ENCODE assay signal across 13 cellular contexts in genomic region chr7:92765725-92766124, GRCh38.
A peak's percentile ranks its signal among the peaks of the same experiment; 100 is the strongest.
DNase-seq lines count a peak whose midpoint lies in the region; ATAC-seq, FAIRE-seq and TF ChIP-seq lines count a peak whose summit lies in the region.
"Had no signal": no experiment of that assay in that cellular context is flagged by ENCODE, and none has a peak within 500 bp of the region (broad histone marks: within the 10 kb centered on the region; RNA-seq: fewer than 3 reads in every experiment).

No MANE protein-coding gene starts in this region.

- TF ChIP-seq RAD21 in HepG2 (CRISPR knock-in tag; IDR thresholded peaks at IDR 0.05): no peak

- H3K36me3 ChIP-seq in HepG2 (replicated peaks in 1 of 2; ENCODE audit: control insufficient read depth in 1 of 2, insufficient read depth in 2 of 2, low read length in 2 of 2): peaks cover 7 to 64% of the 10 kb centered on the region in 2 experiments
- no peaks in the 10 kb centered on the region for H3K36me3 ChIP-seq in right lobe of liver
- no peaks in the 10 kb centered on the region for H3K36me3 ChIP-seq in vagina
- no peaks in the 10 kb centered on the region for H3K36me3 ChIP-seq in upper lobe of right lung

- H3K9ac ChIP-seq in HepG2 (ENCODE audit: insufficient read depth, low read depth, low read length): no peak overlapping the region

- TF ChIP-seq EP300 in HepG2 (IDR thresholded peaks at IDR 0.05; ENCODE audit: low read depth in 2 of 2, low read length in 2 of 2): no peak
- no peak for TF ChIP-seq EP300 in HepG2 (CRISPR knock-in tag; IDR thresholded peaks at IDR 0.05; ENCODE audit: borderline replicate concordance)

- no peak for TF ChIP-seq CTCF in HepG2 (CRISPR knock-in tag; IDR thresholded peaks at IDR 0.05)
- no peak for TF ChIP-seq CTCF in right lobe of liver (IDR thresholded peaks at IDR 0.05)
- TF ChIP-seq CTCF in vagina (IDR thresholded peaks at IDR 0.05): no peak
- TF ChIP-seq CTCF in endothelial cell (IDR thresholded peaks at IDR 0.05; ENCODE audit: unreplicated experiment): no peak
- TF ChIP-seq CTCF in upper lobe of right lung (IDR thresholded peaks at IDR 0.05): no peak

- no peak overlapping the region for H3K4me3 Mint-ChIP-seq in endothelial cell (ENCODE audit: unreplicated experiment)
- H3K4me3 Mint-ChIP-seq: CD4-positive, alpha-beta memory T cell had no signal

- intact Hi-C loops in HepG2 (cut with micrococcal nuclease; ENCODE audit: unreplicated experiment): no loop called here
- intact Hi-C loops in right lobe of liver (cut with DNase I): no loop called here
- intact Hi-C loops in right cardiac atrium (cut with DNase I): no loop called here
- intact Hi-C loops in vagina (cut with DNase I): no loop called here
- intact Hi-C loops in upper lobe of right lung (cut with DNase I): no loop called here

- POLR2A ChIA-PET in HepG2 (lab: Yijun Ruan, JAX): interaction anchor here (2.7 kb wide), 1 partner anchor 70 kb away, joined by 7 read pairs; no protein-coding TSS in a partner anchor

- H3K4me1 ChIP-seq in HepG2 (ENCODE audit: insufficient read depth, low read length): peaks cover 52% of the 10 kb centered on the region
- peaks cover 0 to 22% (median 4%) of the 10 kb centered on the region in 4 donors for H3K4me1 ChIP-seq in right lobe of liver
- H3K4me1 ChIP-seq in right cardiac atrium (ENCODE audit: control insufficient read depth, insufficient read depth, low read length): peaks cover 3% of the 10 kb centered on the region
- H3K4me1 ChIP-seq in vagina: peaks cover 25% of the 10 kb centered on the region
- peaks cover 13% of the 10 kb centered on the region for H3K4me1 ChIP-seq in upper lobe of right lung

- DNase-seq in HepG2 (ENCODE audit: low spot score) (no peak), right lobe of liver (no peak), amniotic epithelial cell (ENCODE audit: low read depth) (peak; percentile 87), right cardiac atrium (no peak), vagina (ENCODE audit: extremely low spot score in 2 of 2) (no peak), endothelial cell (ENCODE audit: low spot score) (no peak), upper lobe of right lung (no peak), 8988T (no peak)
- DNase-seq: CD4-positive, alpha-beta memory T cell; NCI-H2081 treated with DMSO at 0.1 percent for 48 hours; stimulated activated CD4-positive, alpha-beta T cell treated with anti-CD3 and anti-CD28 coated beads, Interleukin-2, amount 100 ng/mL, for 24 hours had no signal

- no peaks in the 10 kb centered on the region for H3K4me1 Mint-ChIP-seq in endothelial cell (ENCODE audit: unreplicated experiment)

- H3K36me3 Mint-ChIP-seq in endothelial cell (ENCODE audit: low read depth, unreplicated experiment): peaks cover 4% of the 10 kb centered on the region

- FAIRE-seq in HepG2 (lab: Jason Lieb, UNC): no peak

- in situ Hi-C loops in HepG2 (cut with HindIII; ENCODE audit: extremely low pct_ligation_motif_present, low pct_unique_long_range_greater_than_20kb): no loop called here

- CTCF ChIA-PET in HepG2 (lab: Yijun Ruan, JAX; ENCODE audit: low intra/inter-chr PET ratio, low total read pairs): no interaction called here

- ATAC-seq in HepG2: no peak
- ATAC-seq in right lobe of liver: no peak
- ATAC-seq in right cardiac atrium: peak; percentile 38 to 62
- no peak for ATAC-seq in upper lobe of right lung
- ATAC-seq: left lobe of liver had no signal

- peak overlapping the region; percentile 18 for H3K27ac ChIP-seq in HepG2 (ENCODE audit: extremely low read length, insufficient read depth, low read length)
- no peak overlapping the region for H3K27ac ChIP-seq in right lobe of liver
- no peak overlapping the region for H3K27ac ChIP-seq in right cardiac atrium (ENCODE audit: low read length)
- peak overlapping the region; percentile 46 for H3K27ac ChIP-seq in vagina
- no peak overlapping the region for H3K27ac ChIP-seq in upper lobe of right lung
- H3K27ac ChIP-seq: VCaP had no signal

- no peaks in the 10 kb centered on the region for H4K20me1 ChIP-seq in HepG2 (ENCODE audit: insufficient read depth, low read length)

- H3K9me3 Mint-ChIP-seq in endothelial cell (ENCODE audit: unreplicated experiment): no peaks in the 10 kb centered on the region
- H3K9me3 Mint-ChIP-seq: CD4-positive, alpha-beta memory T cell had no signal

- no peak overlapping the region for H3K4me2 ChIP-seq in HepG2 (ENCODE audit: low read depth, low read length)

- H3K27ac Mint-ChIP-seq in endothelial cell (ENCODE audit: unreplicated experiment): no peak overlapping the region

- no TSS peak for BruUV-seq in HepG2 (replicated peaks; lab: Mats Ljungman, UMichigan)

- WGBS in HepG2 (ENCODE audit: low lambda C conversion rate): 97% methylated on average over 3 of the region's 3 CpGs
- 80% methylated on average over 3 of the region's 3 CpGs for WGBS in right lobe of liver (ENCODE audit: insufficient coverage, low coverage, low lambda C conversion rate, missing lambda C conversion rate)
- WGBS in right cardiac atrium: 47% methylated on average over 3 of the region's 3 CpGs

- H3K27me3 ChIP-seq in HepG2 (ENCODE audit: control insufficient read depth in 1 of 2, insufficient read depth in 2 of 2, low read length in 2 of 2) (no peaks in the 10 kb centered on the region), right lobe of liver (no peaks in the 10 kb centered on the region), right cardiac atrium (ENCODE audit: control insufficient read depth, insufficient read depth) (no peaks in the 10 kb centered on the region), vagina (no peaks in the 10 kb centered on the region), upper lobe of right lung (no peaks in the 10 kb centered on the region)

- peaks cover 63% of the 10 kb centered on the region for H3K79me2 ChIP-seq in HepG2 (ENCODE audit: insufficient read depth, low read length)

- no peak overlapping the region for H3K4me3 ChIP-seq in HepG2 (replicated peaks in 1 of 3; ENCODE audit: insufficient read depth in 1 of 3, low read depth in 2 of 3, low read length in 3 of 3)
- H3K4me3 ChIP-seq in right lobe of liver: no peak overlapping the region
- H3K4me3 ChIP-seq in right cardiac atrium (ENCODE audit: low read length): no peak overlapping the region
- no peak overlapping the region for H3K4me3 ChIP-seq in vagina
- H3K4me3 ChIP-seq in upper lobe of right lung: no peak overlapping the region

- TF ChIP-seq POLR2A in HepG2 (IDR thresholded peaks at IDR 0.05; ENCODE audit: insufficient read depth in 1 of 2, low read depth in 2 of 2, low read length in 2 of 2) (no peak), right lobe of liver (IDR thresholded peaks at IDR 0.05) (no peak), vagina (IDR thresholded peaks at IDR 0.05) (no peak)

- H3K9me3 ChIP-seq in HepG2 (ENCODE audit: low read length): no peaks in the 10 kb centered on the region
- no peaks in the 10 kb centered on the region for H3K9me3 ChIP-seq in right lobe of liver
- H3K9me3 ChIP-seq in right cardiac atrium (ENCODE audit: control insufficient read depth, low read length): no peaks in the 10 kb centered on the region
- no peaks in the 10 kb centered on the region for H3K9me3 ChIP-seq in vagina
- H3K9me3 ChIP-seq in upper lobe of right lung: no peaks in the 10 kb centered on the region

- no peaks in the 10 kb centered on the region for H3K27me3 Mint-ChIP-seq in endothelial cell (ENCODE audit: unreplicated experiment)
- H3K27me3 Mint-ChIP-seq: CD4-positive, alpha-beta memory T cell had no signal

- no peak overlapping the region for H2AFZ ChIP-seq in HepG2 (ENCODE audit: low read length)

TF ChIP-seq in HepG2, 621 proteins besides CTCF, POLR2A, EP300 and RAD21:
- TF ChIP-seq RBM22 (optimal IDR thresholded peaks at IDR 0.05; ENCODE audit: low read length): peak; percentile 56
- no peak for TF ChIP-seq PBX2 (CRISPR knock-in tag; IDR thresholded peaks at IDR 0.05)
TF ChIP-seq in HepG2: peak in this region for 1.

Comparison
In these comparisons a context has a peak if more than half of its experiments do, and no peak if none do; other contexts are left out.
1. H3K27ac ChIP-seq: peak in HepG2 (single experiment) and vagina (single experiment); none in right lobe of liver (0 of 3), right cardiac atrium (single experiment) and upper lobe of right lung (single experiment).
2. ATAC-seq: peak in right cardiac atrium (2 of 2); none in HepG2 (single experiment), right lobe of liver (0 of 4) and upper lobe of right lung (single experiment).